In the genomic region with DNA sequence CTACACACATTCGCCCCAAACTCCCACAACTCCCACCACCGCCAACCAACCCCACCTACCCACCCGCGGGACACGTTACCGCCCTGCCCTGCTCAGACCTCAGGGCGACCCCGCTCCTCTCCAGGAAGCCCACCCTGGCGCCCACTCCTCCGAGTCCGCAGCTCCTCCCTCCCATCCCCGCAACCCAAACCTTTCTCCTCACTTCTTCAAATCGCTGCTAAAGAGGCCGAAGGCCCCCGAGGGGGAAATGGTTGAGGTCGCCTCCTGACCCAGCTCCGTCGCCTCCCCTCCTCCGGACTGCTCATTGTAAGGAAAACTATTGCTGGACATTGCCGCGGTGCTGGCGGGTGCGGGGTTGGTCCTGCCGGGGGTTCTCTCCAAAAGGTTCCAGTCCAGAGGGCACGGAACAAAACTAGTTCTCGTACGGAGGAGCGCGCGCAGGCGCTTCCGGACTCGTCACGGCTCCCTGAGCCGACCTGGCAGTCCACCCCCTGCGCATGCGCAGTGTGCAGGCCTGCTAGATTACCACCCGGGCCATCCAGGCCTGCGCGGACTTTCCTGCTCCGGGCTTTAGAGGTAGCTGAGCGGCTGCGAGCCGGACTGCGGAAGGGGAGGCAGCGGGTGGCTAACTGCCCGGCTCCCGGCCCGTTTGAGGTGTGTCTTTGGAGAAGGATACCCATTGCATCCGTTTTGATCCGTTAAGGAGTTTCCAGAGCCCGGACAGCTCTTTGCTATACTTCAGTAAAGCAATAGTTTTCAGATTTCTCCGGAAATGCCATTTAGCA, we compare ENCODE assay signal across 8 cellular contexts. TPM values are rescaled to one million over a fixed set of nuclear protein-coding genes. Genes with fewer than 3 reads are reported as not detected.
A peak's percentile ranks its signal among the peaks of the same experiment; 100 is the strongest.
DNase-seq lines count a peak whose midpoint lies in the region; ATAC-seq, FAIRE-seq and TF ChIP-seq lines count a peak whose summit lies in the region.

AP3B1 (minus strand) TSS at position 449 of the 785 bp plus-strand sequence; CDS start at position 330, 119 bp downstream.

- H3K27me3 ChIP-seq in bronchial epithelial cell (ENCODE audit: control insufficient read depth, insufficient read depth, low read length): no peaks in the 10 kb centered on the region
- H3K27me3 ChIP-seq in iPS-20b (ENCODE audit: insufficient read depth, low read length): peaks cover 7% of the 10 kb centered on the region; the same call in 1 of the 2 replicates

- ATAC-seq in GM18907 (IDR thresholded peaks at IDR 0.05; ENCODE audit: unreplicated experiment) (peak; percentile 86), HG03159 (IDR thresholded peaks at IDR 0.05; ENCODE audit: unreplicated experiment) (peak; percentile 75)

- DNase-seq in AG04449 (ENCODE audit: low read depth, low spot score): peak; percentile 86
- DNase-seq in NCI-H2227 treated with DMSO at 0.1 percent for 48 hours (lab: John Stamatoyannopoulos, UW): peak; percentile 93
- DNase-seq in bronchial epithelial cell (ENCODE audit: low read depth): peak; percentile 94

- H3K9ac ChIP-seq in iPS-20b (ENCODE audit: low read depth, low read length): peak within 1 kb of the TSS; percentile 93

- POLR2A ChIA-PET in AG04449 (lab: Yijun Ruan, JAX): interaction anchor here (2.1 kb wide), 1 partner anchor 66 kb away, joined by 26 read pairs; the partner anchor contains the start of gene SCAMP1

- peak; percentile 47 for FAIRE-seq in bronchial epithelial cell (lab: Jason Lieb, UNC)

- no peaks in the 10 kb centered on the region; the same call in 1 of the 2 replicates for H3K4me1 ChIP-seq in iPS-20b (ENCODE audit: insufficient read depth, low read length)

- H3K27ac ChIP-seq in iPS-20b (ENCODE audit: low read length) (peak within 1 kb of the TSS; percentile 62), skin epidermis (peak within 1 kb of the TSS; percentile 79 to 97 (median 93))

- peak within 1 kb of the TSS; percentile 98 for H3K4me3 ChIP-seq in AG04449 (ENCODE audit: low read depth, low read length)
- peak within 1 kb of the TSS; percentile 98 for H3K4me3 ChIP-seq in WI38 (ENCODE audit: low read depth, low read length)
- peak within 1 kb of the TSS; percentile 79 for H3K4me3 ChIP-seq in bronchial epithelial cell (ENCODE audit: low read depth, low read length)
- H3K4me3 ChIP-seq in iPS-20b (ENCODE audit: low read length): peak within 1 kb of the TSS; percentile 80
- peak within 1 kb of the TSS; percentile 67 to 91 (median 77) for H3K4me3 ChIP-seq in skin epidermis

- CTCF ChIA-PET in AG04449 (lab: Yijun Ruan, JAX): interaction anchor here (0.9 to 1.0 kb wide), 3 partner anchors 40 to 67 kb away, joined by 3 read pairs; partner anchors contain the start of gene SCAMP1

- H3K9me3 ChIP-seq in iPS-20b (ENCODE audit: insufficient read depth, low read depth, low read length): no peaks in the 10 kb centered on the region

- TF ChIP-seq CTCF in AG04449 (IDR thresholded peaks at IDR 0.05; ENCODE audit: insufficient read depth, low read length, missing control alignments): no peak
- no peak for TF ChIP-seq CTCF in WI38 (IDR thresholded peaks at IDR 0.05; ENCODE audit: low read depth, low read length)
- no peak for TF ChIP-seq CTCF in bronchial epithelial cell (IDR thresholded peaks at IDR 0.05; ENCODE audit: insufficient read depth, low read length, severe bottlenecking)

- no peaks in the 10 kb centered on the region for H3K36me3 ChIP-seq in bronchial epithelial cell (ENCODE audit: control insufficient read depth, insufficient read depth, low read length)
- H3K36me3 ChIP-seq in iPS-20b (ENCODE audit: insufficient read depth, low read depth, low read length): no peaks in the 10 kb centered on the region; the same call in 1 of the 2 replicates

RNA-seq across cellular contexts. Expression of gene AP3B1, which starts in this region (rescaled TPM):
- total RNA-seq in bronchial epithelial cell: 27.4 and 40.6 TPM in 2 replicates

Comparison
In these comparisons a context has a peak if more than half of its experiments do, and no peak if none do; other contexts are left out.
1. Peak in every context shown above with its lines: DNase-seq, ATAC-seq, H3K4me3 ChIP-seq and H3K27ac ChIP-seq.